In the genomic region with DNA sequence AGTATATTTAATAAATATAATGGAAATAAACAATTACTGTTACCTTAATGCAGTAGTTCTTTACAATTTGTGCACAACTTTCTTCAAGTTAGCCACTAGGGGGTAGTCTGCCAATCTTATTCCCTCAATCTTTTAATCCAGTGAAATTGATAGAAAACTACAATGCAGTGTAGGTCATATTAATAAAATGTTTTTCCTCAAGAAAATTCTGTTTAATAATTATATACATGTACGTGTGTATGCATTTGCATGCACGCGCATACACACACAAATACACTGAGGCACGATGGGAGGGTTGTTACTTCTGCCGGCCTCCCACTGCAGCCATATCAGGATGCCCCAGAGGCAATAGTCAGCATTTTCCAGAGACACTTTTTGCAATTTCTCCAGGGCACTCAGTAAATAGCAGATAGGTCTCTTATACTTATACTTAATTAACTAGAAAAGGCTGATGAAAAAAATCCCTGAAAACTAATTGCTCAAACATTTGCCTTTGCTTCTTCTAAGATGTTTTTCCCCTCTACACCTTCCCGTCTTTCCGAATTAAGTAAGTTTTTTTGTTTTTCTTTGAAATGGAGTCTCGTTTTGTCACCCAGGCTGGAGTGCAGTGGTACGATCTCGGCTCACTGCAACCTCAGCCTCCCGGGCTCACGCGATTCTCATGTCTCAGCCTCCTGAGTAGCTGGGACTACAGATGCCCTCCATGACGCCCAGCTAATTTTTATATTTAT, we compare ENCODE assay signal across 9 cellular contexts. TPM values are rescaled to one million over a fixed set of nuclear protein-coding genes. Genes with fewer than 3 reads are reported as not detected.
DNase-seq lines count a peak whose midpoint lies in the region; ATAC-seq and TF ChIP-seq lines count a peak whose summit lies in the region.
"Had no signal": no experiment of that assay in that cellular context is flagged by ENCODE, and none has a peak within 500 bp of the region (broad histone marks: within the 10 kb centered on the region; RNA-seq: fewer than 3 reads in every experiment).

No MANE protein-coding gene starts in this region.

- no peak for ATAC-seq in psoas muscle
- ATAC-seq in GM18873 (IDR thresholded peaks at IDR 0.05; ENCODE audit: low FRiP score, unreplicated experiment): no peak
- ATAC-seq: naive thymus-derived CD4-positive, alpha-beta T cell had no signal

- WGBS in psoas muscle, 3 donors: 91 to 95% (median 93%) methylated on average over 14 of the region's 14 CpGs

- TF ChIP-seq CTCF in coronary artery (IDR thresholded peaks at IDR 0.05) (peak; percentile 58), psoas muscle (IDR thresholded peaks at IDR 0.05) (peak; percentile 53)

- intact Hi-C loops in psoas muscle (cut with DNase I): loop anchor here (5.0 to 10.0 kb wide), 3 partner anchors 60 to 187 kb away; no protein-coding TSS in a partner anchor

- H3K27ac ChIP-seq in coronary artery: peak overlapping the region in 1 of 2 donors; percentile 61
- H3K27ac ChIP-seq in psoas muscle: no peak overlapping the region

- no peaks in the 10 kb centered on the region for H3K27me3 ChIP-seq in psoas muscle (ENCODE audit: insufficient read depth in 3 of 3, low read length in 2 of 3)

- H3K4me3 ChIP-seq in coronary artery (no peak overlapping the region), psoas muscle (no peak overlapping the region)

- H3K36me3 ChIP-seq in psoas muscle (ENCODE audit: insufficient read depth in 1 of 2, low read depth in 1 of 2): no peaks in the 10 kb centered on the region

- DNase-seq in DMS 273 (lab: John Stamatoyannopoulos, UW; ENCODE audit: unreplicated experiment): peak; percentile 29
- DNase-seq in DMS 273 treated with DMSO at 0.1 percent for 48 hours (lab: John Stamatoyannopoulos, UW): no peak
- peak; percentile 25 for DNase-seq in NCI-H146 treated with DMSO at 0.1 percent for 48 hours (lab: John Stamatoyannopoulos, UW; ENCODE audit: unreplicated experiment)
- no peak for DNase-seq in coronary artery (ENCODE audit: low spot score)
- DNase-seq in psoas muscle: no peak
- DNase-seq in GDM1 (lab: John Stamatoyannopoulos, UW): no peak
- DNase-seq in stimulated activated CD8-positive, alpha-beta memory T cell treated with anti-CD3 and anti-CD28 coated beads, Interleukin-4, amount 100 ng/mL, for 48 hours: no peak

- H3K4me1 ChIP-seq in psoas muscle: peaks cover 14% of the 10 kb centered on the region

- peaks cover 9% of the 10 kb centered on the region for H3K9me3 ChIP-seq in psoas muscle

RNA-seq across cellular contexts. Expression of gene GAB2, which starts 3.1 kb away (rescaled TPM):
- 1 to 10 TPM; 4.7 to 6.3 (median 6.0) TPM for total RNA-seq in psoas muscle
- 1 to 10 TPM; 2.7 to 3.7 (median 2.9) TPM for polyA plus RNA-seq in psoas muscle

Comparison
In these comparisons a context has a peak if more than half of its experiments do, and no peak if none do; other contexts are left out.
1. DNase-seq: peak in DMS 273 (single experiment) and NCI-H146 treated with DMSO at 0.1 percent for 48 hours (single experiment); none in DMS 273 treated with DMSO at 0.1 percent for 48 hours (single experiment), coronary artery (single experiment), psoas muscle (0 of 2), GDM1 (single experiment) and stimulated activated CD8-positive, alpha-beta memory T cell treated with anti-CD3 and anti-CD28 coated beads, Interleukin-4, amount 100 ng/mL, for 48 hours (single experiment).